ENCODE assay signal across 3 cellular contexts in genomic region chr5:159725475-159725874, GRCh38.
A peak's percentile ranks its signal among the peaks of the same experiment; 100 is the strongest.
TF ChIP-seq lines count a peak whose summit lies in the region.

No MANE protein-coding gene starts in this region.

TF ChIP-seq in A549, 52 proteins besides CTCF, POLR2A, EP300 and RAD21:
- peak; percentile 73 for TF ChIP-seq MAFK (IDR thresholded peaks at IDR 0.05; ENCODE audit: partially characterized antibody)
- TF ChIP-seq MYC (IDR thresholded peaks at IDR 0.05; ENCODE audit: borderline replicate concordance, low read length): no peak
- no peak for TF ChIP-seq ATOH8 (CRISPR knock-in tag; IDR thresholded peaks at IDR 0.05; ENCODE audit: low read depth)
- TF ChIP-seq PHF8 (IDR thresholded peaks at IDR 0.05; ENCODE audit: borderline replicate concordance, low read depth): no peak

TF ChIP-seq in GM23338, 12 proteins besides CTCF, POLR2A, EP300 and RAD21 (continues in another document):
- TF ChIP-seq NANOG (IDR thresholded peaks at IDR 0.05; ENCODE audit: borderline replicate concordance) (no peak), JUNB (IDR thresholded peaks at IDR 0.05; ENCODE audit: unreplicated experiment) (no peak), REST (IDR thresholded peaks at IDR 0.05; ENCODE audit: unreplicated experiment) (no peak), ETS1 (IDR thresholded peaks at IDR 0.05) (no peak), CREB1 (CRISPR knock-in tag; IDR thresholded peaks at IDR 0.05; ENCODE audit: low read depth) (no peak), STAT1 (IDR thresholded peaks at IDR 0.05; ENCODE audit: unreplicated experiment) (no peak), EZH2 (IDR thresholded peaks at IDR 0.05; ENCODE audit: low read depth, unreplicated experiment) (no peak), ZNF462 (CRISPR knock-in tag; IDR thresholded peaks at IDR 0.05) (no peak), ZNF331 (CRISPR knock-in tag; IDR thresholded peaks at IDR 0.05; ENCODE audit: low read depth) (no peak), POLR2AphosphoS5 (IDR thresholded peaks at IDR 0.05; ENCODE audit: low read depth) (no peak), EZH2phosphoT487 (IDR thresholded peaks at IDR 0.05; ENCODE audit: unreplicated experiment) (no peak)

TF ChIP-seq in H1, 55 proteins besides CTCF, POLR2A, EP300 and RAD21:
- TF ChIP-seq CHD1 (IDR thresholded peaks at IDR 0.05; ENCODE audit: low read depth, low read length): no peak
- no peak for TF ChIP-seq CEBPB (IDR thresholded peaks at IDR 0.05; ENCODE audit: low read depth, low read length)
- TF ChIP-seq SRF (IDR thresholded peaks at IDR 0.05; ENCODE audit: low read depth, low read length): no peak
- TF ChIP-seq NANOG (IDR thresholded peaks at IDR 0.05; ENCODE audit: insufficient read depth, low read depth, low read length, poor library complexity, severe bottlenecking): no peak
- no peak for TF ChIP-seq JUND (IDR thresholded peaks at IDR 0.05; ENCODE audit: low read length)
- no peak for TF ChIP-seq CTBP2 (IDR thresholded peaks at IDR 0.05; ENCODE audit: borderline replicate concordance, insufficient read depth, insufficient read length, low read length)
- TF ChIP-seq KDM5A (IDR thresholded peaks at IDR 0.05; ENCODE audit: low read length): no peak
- no peak for TF ChIP-seq SAP30 (IDR thresholded peaks at IDR 0.05; ENCODE audit: insufficient read depth, insufficient replicate concordance, low read length)
- TF ChIP-seq SP2 (IDR thresholded peaks at IDR 0.05; ENCODE audit: low read length): no peak
- TF ChIP-seq RNF2 (IDR thresholded peaks at IDR 0.05; ENCODE audit: borderline replicate concordance, low read depth, low read length, missing control alignments, poor library complexity, severe bottlenecking): no peak
- no peak for TF ChIP-seq SP4 (IDR thresholded peaks at IDR 0.05; ENCODE audit: low read length)
- TF ChIP-seq CBX8 (IDR thresholded peaks at IDR 0.05; ENCODE audit: borderline replicate concordance, low read depth, low read length): no peak
- no peak for TF ChIP-seq SIX5 (IDR thresholded peaks at IDR 0.05; ENCODE audit: low read depth, low read length)
- no peak for TF ChIP-seq E2F6 (IDR thresholded peaks at IDR 0.05)
- TF ChIP-seq PHF8 (conservative IDR thresholded peaks at IDR 0.05; ENCODE audit: low read depth, low read length): no peak
- TF ChIP-seq TAF7 (optimal IDR thresholded peaks at IDR 0.05; ENCODE audit: borderline replicate concordance, low read depth, low read length): no peak
- TF ChIP-seq TBP (IDR thresholded peaks at IDR 0.05; ENCODE audit: low read depth, low read length): no peak
- TF ChIP-seq USF2 (IDR thresholded peaks at IDR 0.05; ENCODE audit: low read length): no peak
TF ChIP-seq in H1: peak in this region for 0.
